11 cellular contexts compared by ENCODE assay signal in genomic region chr9:6439051-6439703, GRCh38.
"Had no signal": no experiment of that assay in that cellular context is flagged by ENCODE, and none has a peak within 500 bp of the region (broad histone marks: within the 10 kb centered on the region; RNA-seq: fewer than 3 reads in every experiment).

No MANE protein-coding gene starts in this region.

- H3K27ac Mint-ChIP-seq: stimulated activated naive CD8-positive, alpha-beta T cell treated with anti-CD3 and anti-CD28 coated beads, Interleukin-15, amount 100 ng/mL, for 72 hours had no signal

- H3K27me3 Mint-ChIP-seq: stimulated activated naive CD8-positive, alpha-beta T cell treated with anti-CD3 and anti-CD28 coated beads, Interleukin-15, amount 100 ng/mL, for 72 hours had no signal

- H3K4me3 Mint-ChIP-seq: activated T-cell treated with anti-CD3 and anti-CD28 coated beads, Interleukin-2, amount 50 U/mL, for 4 hours; stimulated activated naive CD8-positive, alpha-beta T cell treated with anti-CD3 and anti-CD28 coated beads, Interleukin-15, amount 100 ng/mL, for 72 hours had no signal

- H3K9me3 ChIP-seq: mucosa of descending colon, SJSA1, uterus had no signal

- H3K27ac ChIP-seq: coronary artery, SJSA1, uterus had no signal

- H3K27me3 ChIP-seq: SJSA1, uterus had no signal

- H3K4me1 ChIP-seq: SJSA1, uterus had no signal

- H3K36me3 ChIP-seq: SJSA1, uterus had no signal

- H3K4me3 ChIP-seq: coronary artery, lung, mucosa of descending colon, SJSA1, uterus had no signal

- H3K9me3 Mint-ChIP-seq: activated T-cell treated with anti-CD3 and anti-CD28 coated beads, Interleukin-2, amount 50 U/mL, for 4 hours; stimulated activated naive CD8-positive, alpha-beta T cell treated with anti-CD3 and anti-CD28 coated beads, Interleukin-15, amount 100 ng/mL, for 72 hours had no signal

- ATAC-seq: activated T-cell treated with anti-CD3 and anti-CD28 coated beads, Interleukin-2, amount 50 U/mL, for 4 hours; esophagus mucosa; left colon; mucosa of descending colon; stimulated activated naive CD8-positive, alpha-beta T cell treated with anti-CD3 and anti-CD28 coated beads, Interleukin-15, amount 100 ng/mL, for 72 hours had no signal

- DNase-seq: activated gamma-delta T cell treated with Interleukin-2 at 50 U/mL for 16 hours; activated T-cell treated with anti-CD3 and anti-CD28 coated beads, Interleukin-2, amount 50 U/mL, for 4 hours; left colon; mucosa of descending colon; stimulated activated CD4-positive, alpha-beta T cell treated with anti-CD3 and anti-CD28 coated beads, Interleukin-2, amount 100 ng/mL, for 48 hours; stimulated activated naive CD8-positive, alpha-beta T cell treated with anti-CD3 and anti-CD28 coated beads, Interleukin-15, amount 100 ng/mL, for 72 hours; uterus had no signal
